8 cellular contexts compared by ENCODE assay signal in genomic region chr4:151760713-151761661, GRCh38.
DNase-seq lines count a peak whose midpoint lies in the region; ATAC-seq and TF ChIP-seq lines count a peak whose summit lies in the region.

Gene GATB, minus strand, starts transcription at chr4:151761007. Its CDS starts 25 bp downstream, at chr4:151760982.

- no peaks in the 10 kb centered on the region for H3K27me3 ChIP-seq in layer of hippocampus (ENCODE audit: control insufficient read depth, insufficient read depth, low read length)

- H3K4me3 ChIP-seq in coronary artery: peak within 1 kb of the TSS; percentile 87

- DNase-seq in C1 segment of cervical spinal cord (lab: John Stamatoyannopoulos, UW) (peak; percentile 46 to 97 (median 92)), NCI-H526 (lab: John Stamatoyannopoulos, UW) (peak; percentile 98), coronary artery (ENCODE audit: low spot score) (peak; percentile 93)
- DNase-seq in activated CD4-positive, alpha-beta T cell treated with anti-CD3 and anti-CD28 coated beads for 48 hours: peak; percentile 93
- DNase-seq in stimulated activated CD4-positive, alpha-beta T cell treated with anti-CD3 and anti-CD28 coated beads, Interleukin-1b, Interleukin-23, amount 100 ng/mL, for 4 hours (ENCODE audit: low read depth in 2 of 2): peak; percentile 71 to 85

- ATAC-seq in GM19324 (IDR thresholded peaks at IDR 0.05; ENCODE audit: low FRiP score, unreplicated experiment) (peak; percentile 100), HG03469 (IDR thresholded peaks at IDR 0.05; ENCODE audit: unreplicated experiment) (peak; percentile 99)

- no peak for TF ChIP-seq CTCF in coronary artery (IDR thresholded peaks at IDR 0.05)

- H3K27ac ChIP-seq in coronary artery (peak within 1 kb of the TSS; percentile 16 to 35), layer of hippocampus (ENCODE audit: low read depth, low read length) (peak within 1 kb of the TSS; percentile 49)

Comparison
In these comparisons a context has a peak if more than half of its experiments do, and no peak if none do; other contexts are left out.
1. Peak in every context shown above with its lines: DNase-seq, ATAC-seq, H3K4me3 ChIP-seq and H3K27ac ChIP-seq.